10 cellular contexts compared by ENCODE assay signal in the genomic region with DNA sequence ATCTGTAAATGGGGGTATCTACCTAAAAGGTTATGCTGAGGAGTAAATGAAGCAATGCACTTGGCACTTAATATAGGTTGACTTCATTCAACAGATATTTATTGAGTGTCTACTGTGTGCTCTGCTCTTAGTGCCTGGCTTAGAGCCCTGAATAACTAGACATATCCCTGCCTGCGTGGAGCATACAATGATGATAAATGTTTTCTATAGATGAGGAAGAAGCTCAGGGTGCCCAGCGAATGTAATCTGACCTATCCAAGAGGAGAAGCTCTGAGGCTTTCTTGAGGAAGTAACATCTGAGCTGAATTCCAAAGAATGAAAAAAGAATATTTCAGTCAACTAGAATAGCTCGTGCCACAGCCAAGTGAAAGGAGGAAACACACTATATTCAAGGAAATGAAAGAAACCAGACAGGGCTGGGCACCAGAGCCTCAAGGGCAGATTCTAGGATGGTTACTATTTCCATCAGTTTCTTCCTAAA. TPM values are rescaled to one million over a fixed set of nuclear protein-coding genes. Genes with fewer than 3 reads are reported as not detected.
DNase-seq lines count a peak whose midpoint lies in the region; ATAC-seq and TF ChIP-seq lines count a peak whose summit lies in the region.
"Had no signal": no experiment of that assay in that cellular context is flagged by ENCODE, and none has a peak within 500 bp of the region (broad histone marks: within the 10 kb centered on the region; RNA-seq: fewer than 3 reads in every experiment).

No MANE protein-coding gene starts in this region.

- DNase-seq in natural killer cell (no peak), fibroblast of gingiva (ENCODE audit: low read depth) (peak; percentile 34), nephron progenitor cell (no peak)
- no peak for DNase-seq in natural killer cell treated with Interleukin-12 subunit alpha and Interleukin-12 subunit beta and Interleukin-15 and Interleukin-18, amount 100 ng/mL, for 72 hours (ENCODE audit: low spot score)
- no peak for DNase-seq in activated naive CD8-positive, alpha-beta T cell treated with anti-CD3 and anti-CD28 coated beads, Interleukin-2, amount 50 U/mL, for 24 hours
- DNase-seq: immature natural killer cell, NCI-H1436 had no signal

- intact Hi-C loops in natural killer cell (cut with micrococcal nuclease): no loop called here

- H3K4me1 Mint-ChIP-seq in natural killer cell (peaks cover 8 to 17% of the 10 kb centered on the region in 2 donors), nephron progenitor cell (peaks cover 29% of the 10 kb centered on the region)
- peaks cover 4 to 17% of the 10 kb centered on the region in 2 donors for H3K4me1 Mint-ChIP-seq in natural killer cell treated with Interleukin-12 subunit alpha and Interleukin-12 subunit beta and Interleukin-15 and Interleukin-18, amount 100 ng/mL, for 72 hours (ENCODE audit: low read depth in 2 of 2)
- H3K4me1 Mint-ChIP-seq in activated naive CD8-positive, alpha-beta T cell treated with anti-CD3 and anti-CD28 coated beads, Interleukin-2, amount 50 U/mL, for 24 hours: peaks cover 5% of the 10 kb centered on the region

- H3K27ac Mint-ChIP-seq in natural killer cell (peak overlapping the region; percentile 8 to 53), nephron progenitor cell (peak overlapping the region; percentile 73)
- H3K27ac Mint-ChIP-seq in natural killer cell treated with Interleukin-12 subunit alpha and Interleukin-12 subunit beta and Interleukin-15 and Interleukin-18, amount 100 ng/mL, for 72 hours: no peak overlapping the region
- H3K27ac Mint-ChIP-seq in activated naive CD8-positive, alpha-beta T cell treated with anti-CD3 and anti-CD28 coated beads, Interleukin-2, amount 50 U/mL, for 24 hours: no peak overlapping the region

- no peak for TF ChIP-seq CTCF in natural killer cell (IDR thresholded peaks at IDR 0.05)
- TF ChIP-seq CTCF in nephron progenitor cell (IDR thresholded peaks at IDR 0.05): no peak

- H3K9me3 Mint-ChIP-seq in natural killer cell: no peaks in the 10 kb centered on the region
- no peaks in the 10 kb centered on the region for H3K9me3 Mint-ChIP-seq in natural killer cell treated with Interleukin-12 subunit alpha and Interleukin-12 subunit beta and Interleukin-15 and Interleukin-18, amount 100 ng/mL, for 72 hours
- no peaks in the 10 kb centered on the region for H3K9me3 Mint-ChIP-seq in nephron progenitor cell
- H3K9me3 Mint-ChIP-seq in activated naive CD8-positive, alpha-beta T cell treated with anti-CD3 and anti-CD28 coated beads, Interleukin-2, amount 50 U/mL, for 24 hours: no peaks in the 10 kb centered on the region
- H3K9me3 Mint-ChIP-seq: immature natural killer cell had no signal

- H3K27me3 Mint-ChIP-seq in natural killer cell (ENCODE audit: low read depth in 2 of 2) (no peaks in the 10 kb centered on the region), nephron progenitor cell (ENCODE audit: low read depth, poor library complexity) (no peaks in the 10 kb centered on the region)
- no peaks in the 10 kb centered on the region for H3K27me3 Mint-ChIP-seq in natural killer cell treated with Interleukin-12 subunit alpha and Interleukin-12 subunit beta and Interleukin-15 and Interleukin-18, amount 100 ng/mL, for 72 hours
- H3K27me3 Mint-ChIP-seq in activated naive CD8-positive, alpha-beta T cell treated with anti-CD3 and anti-CD28 coated beads, Interleukin-2, amount 50 U/mL, for 24 hours: no peaks in the 10 kb centered on the region

- ATAC-seq in natural killer cell: no peak
- ATAC-seq in natural killer cell treated with Interleukin-12 subunit alpha and Interleukin-12 subunit beta and Interleukin-15 and Interleukin-18, amount 100 ng/mL, for 72 hours: no peak
- no peak for ATAC-seq in GM19463 (IDR thresholded peaks at IDR 0.05; ENCODE audit: unreplicated experiment)
- no peak for ATAC-seq in activated naive CD8-positive, alpha-beta T cell treated with anti-CD3 and anti-CD28 coated beads, Interleukin-2, amount 50 U/mL, for 24 hours
- no peak for ATAC-seq in GM21786 (IDR thresholded peaks at IDR 0.05; ENCODE audit: unreplicated experiment)
- ATAC-seq in HG02840 (IDR thresholded peaks at IDR 0.05; ENCODE audit: low FRiP score, unreplicated experiment): no peak

- H3K4me3 Mint-ChIP-seq in natural killer cell (no peak overlapping the region), nephron progenitor cell (no peak overlapping the region)
- H3K4me3 Mint-ChIP-seq in natural killer cell treated with Interleukin-12 subunit alpha and Interleukin-12 subunit beta and Interleukin-15 and Interleukin-18, amount 100 ng/mL, for 72 hours: no peak overlapping the region
- no peak overlapping the region for H3K4me3 Mint-ChIP-seq in activated naive CD8-positive, alpha-beta T cell treated with anti-CD3 and anti-CD28 coated beads, Interleukin-2, amount 50 U/mL, for 24 hours
- H3K4me3 Mint-ChIP-seq: immature natural killer cell had no signal

- H3K36me3 Mint-ChIP-seq in natural killer cell (no peaks in the 10 kb centered on the region), nephron progenitor cell (ENCODE audit: low read depth) (peaks cover 12% of the 10 kb centered on the region)
- H3K36me3 Mint-ChIP-seq in natural killer cell treated with Interleukin-12 subunit alpha and Interleukin-12 subunit beta and Interleukin-15 and Interleukin-18, amount 100 ng/mL, for 72 hours: no peaks in the 10 kb centered on the region
- H3K36me3 Mint-ChIP-seq in activated naive CD8-positive, alpha-beta T cell treated with anti-CD3 and anti-CD28 coated beads, Interleukin-2, amount 50 U/mL, for 24 hours (ENCODE audit: low read depth): peaks cover 4% of the 10 kb centered on the region

RNA-seq across cellular contexts. Expression of a gene that starts 17.9 kb away (rescaled TPM):
- not detected for total RNA-seq in natural killer cell
- total RNA-seq in natural killer cell treated with Interleukin-12 subunit alpha and Interleukin-12 subunit beta and Interleukin-15 and Interleukin-18, amount 100 ng/mL, for 72 hours: not detected

Comparison
In these comparisons a context has a peak if more than half of its experiments do, and no peak if none do; other contexts are left out.
1. H3K27ac Mint-ChIP-seq: peak in natural killer cell (2 of 2) and nephron progenitor cell (single experiment); none in natural killer cell treated with Interleukin-12 subunit alpha and Interleukin-12 subunit beta and Interleukin-15 and Interleukin-18, amount 100 ng/mL, for 72 hours (0 of 2) and activated naive CD8-positive, alpha-beta T cell treated with anti-CD3 and anti-CD28 coated beads, Interleukin-2, amount 50 U/mL, for 24 hours (single experiment).